1 cellular context compared by ENCODE assay signal in the genomic region with DNA sequence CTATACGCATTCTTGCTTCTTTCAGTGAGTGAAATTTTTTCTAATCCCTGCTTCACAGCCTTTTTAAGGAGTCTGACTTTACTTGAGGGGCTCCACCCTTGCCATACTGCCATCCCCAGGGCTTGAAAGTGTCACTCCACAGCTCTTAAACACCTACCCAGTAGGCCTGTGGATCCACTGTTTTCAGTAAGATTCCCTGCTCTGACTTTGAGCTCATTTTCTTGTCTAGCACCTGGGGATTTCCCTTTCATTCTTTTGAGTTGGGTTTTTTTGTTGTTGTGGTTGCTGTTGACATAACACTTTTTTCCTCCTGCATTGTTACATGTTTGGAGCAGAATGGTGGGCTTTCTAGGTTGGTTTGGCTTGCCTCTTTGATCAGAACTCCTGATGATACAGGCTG.
TF ChIP-seq lines count a peak whose summit lies in the region.

No MANE protein-coding gene starts in this region.

TF ChIP-seq in H1, 55 proteins besides CTCF, POLR2A, EP300 and RAD21:
- TF ChIP-seq, protein P1, sequence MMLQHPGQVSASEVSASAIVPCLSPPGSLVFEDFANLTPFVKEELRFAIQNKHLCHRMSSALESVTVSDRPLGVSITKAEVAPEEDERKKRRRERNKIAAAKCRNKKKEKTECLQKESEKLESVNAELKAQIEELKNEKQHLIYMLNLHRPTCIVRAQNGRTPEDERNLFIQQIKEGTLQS (IDR thresholded peaks at IDR 0.05; ENCODE audit: insufficient read depth, low read depth, low read length) = no peak
- TF ChIP-seq SP2 (IDR thresholded peaks at IDR 0.05; ENCODE audit: low read length) (no peak), SUZ12 (IDR thresholded peaks at IDR 0.05; ENCODE audit: low read length) (no peak), TAF7 (optimal IDR thresholded peaks at IDR 0.05; ENCODE audit: borderline replicate concordance, low read depth, low read length) (no peak), SIN3A (conservative IDR thresholded peaks at IDR 0.05 in 1 of 2, IDR thresholded peaks at IDR 0.05 in 1 of 2; ENCODE audit: low read depth in 1 of 2, low read length in 2 of 2) (no peak), CHD1 (IDR thresholded peaks at IDR 0.05; ENCODE audit: low read depth, low read length) (no peak), CBX5 (IDR thresholded peaks at IDR 0.05; ENCODE audit: low read depth, low read length) (no peak), ZNF274 (IDR thresholded peaks at IDR 0.05; ENCODE audit: borderline replicate concordance, extremely low read depth, low read length) (no peak), POLR2AphosphoS5 (IDR thresholded peaks at IDR 0.05; ENCODE audit: low read depth, low read length) (no peak), RBBP5 (IDR thresholded peaks at IDR 0.05; ENCODE audit: borderline replicate concordance, low read depth, low read length) (no peak), PHF8 (conservative IDR thresholded peaks at IDR 0.05; ENCODE audit: low read depth, low read length) (no peak), CBX8 (IDR thresholded peaks at IDR 0.05; ENCODE audit: borderline replicate concordance, low read depth, low read length) (no peak), SRF (IDR thresholded peaks at IDR 0.05; ENCODE audit: low read depth, low read length) (no peak), SIRT6 (IDR thresholded peaks at IDR 0.05; ENCODE audit: low read length) (no peak), BRCA1 (IDR thresholded peaks at IDR 0.05; ENCODE audit: low read depth, low read length) (no peak), TCF12 (IDR thresholded peaks at IDR 0.05; ENCODE audit: low read depth, low read length) (no peak), SIX5 (IDR thresholded peaks at IDR 0.05; ENCODE audit: low read depth, low read length) (no peak)
- TF ChIP-seq, protein P2, sequence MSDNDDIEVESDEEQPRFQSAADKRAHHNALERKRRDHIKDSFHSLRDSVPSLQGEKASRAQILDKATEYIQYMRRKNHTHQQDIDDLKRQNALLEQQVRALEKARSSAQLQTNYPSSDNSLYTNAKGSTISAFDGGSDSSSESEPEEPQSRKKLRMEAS (IDR thresholded peaks at IDR 0.05) = no peak
